ENCODE assay signal across 23 cellular contexts in genomic region chr12:104438134-104438533, GRCh38. TPM values are rescaled to one million over a fixed set of nuclear protein-coding genes. Genes with fewer than 3 reads are reported as not detected.
DNase-seq lines count a peak whose midpoint lies in the region; ATAC-seq, FAIRE-seq and TF ChIP-seq lines count a peak whose summit lies in the region.
"Had no signal": no experiment of that assay in that cellular context is flagged by ENCODE, and none has a peak within 500 bp of the region (broad histone marks: within the 10 kb centered on the region; RNA-seq: fewer than 3 reads in every experiment).

No MANE protein-coding gene starts in this region.

- no peaks in the 10 kb centered on the region for H3K4me1 ChIP-seq in H1 (replicated peaks in 1 of 4; ENCODE audit: control insufficient read depth in 3 of 4, insufficient read depth in 4 of 4, low read length in 3 of 4)

- H3K4ac ChIP-seq in H1 (replicated peaks; ENCODE audit: insufficient read length, low read depth, low read length), result no peak overlapping the region

- no peak overlapping the region for H2BK15ac ChIP-seq in H1 (ENCODE audit: low read length)

- FAIRE-seq in H1 (lab: Jason Lieb, UNC), result no peak
- FAIRE-seq: A204.1, D721Med, GM12891, GM18507 had no signal

- H3K27me3 Mint-ChIP-seq in CD4-positive, alpha-beta T cell, result no peaks in the 10 kb centered on the region
- peaks cover 3% of the 10 kb centered on the region; the same call in 1 of the 2 replicates for H3K27me3 Mint-ChIP-seq in WTC11 (ENCODE audit: low read depth)

- CTCF ChIA-PET in CD4-positive, alpha-beta T cell (lab: Charles Lee), result interaction anchor here (0.6 kb wide), 1 partner anchor 485 kb away, joined by 3 read pairs; no protein-coding TSS in a partner anchor
- CTCF ChIA-PET in WTC11 (lab: Charles Lee), result interaction anchor here (1.4 kb wide), 1 partner anchor 56 kb away, joined by 4 read pairs; no protein-coding TSS in a partner anchor
- CTCF ChIA-PET in H1 (lab: Charles Lee; ENCODE audit: partially characterized antibody), result interaction anchor here (1.7 kb wide), 1 partner anchor 56 kb away, joined by 8 read pairs; no protein-coding TSS in a partner anchor

- TF ChIP-seq POLR2A in H1 (IDR thresholded peaks at IDR 0.05; ENCODE audit: control extremely low read depth in 1 of 2, low read depth in 2 of 2, low read length in 2 of 2), result no peak

- no peak overlapping the region for H3K56ac ChIP-seq in H1 (replicated peaks; ENCODE audit: insufficient read length, low read depth, low read length)

- H2BK5ac ChIP-seq in H1 (ENCODE audit: low read depth, low read length), result no peak overlapping the region

- H3K9ac ChIP-seq in H1 (replicated peaks in 1 of 4; ENCODE audit: extremely low read depth in 1 of 4, low read depth in 3 of 4, low read length in 3 of 4), result no peak overlapping the region
- H3K9ac ChIP-seq: BLaER1 had no signal

- intact Hi-C loops in CD4-positive, alpha-beta T cell (cut with DNase I, micrococcal nuclease), result no loop called here

- no peak overlapping the region for H4K91ac ChIP-seq in H1 (replicated peaks; ENCODE audit: insufficient read length, low read length)

- H3K23ac ChIP-seq in H1 (ENCODE audit: insufficient read length), result no peak overlapping the region

- H3K4me1 Mint-ChIP-seq in CD4-positive, alpha-beta T cell (ENCODE audit: low read depth), result no peaks in the 10 kb centered on the region
- no peaks in the 10 kb centered on the region for H3K4me1 Mint-ChIP-seq in WTC11

- no peak overlapping the region for H4K8ac ChIP-seq in H1 (ENCODE audit: extremely low read depth, insufficient read depth, low read length)

- H4K20me1 ChIP-seq in H1 (replicated peaks in 1 of 2; ENCODE audit: control insufficient read depth in 1 of 2, insufficient read depth in 2 of 2, low read length in 2 of 2), result no peaks in the 10 kb centered on the region
- H4K20me1 ChIP-seq: BLaER1 had no signal

- DNase-seq in CD4-positive, alpha-beta T cell, result no peak
- DNase-seq in WTC11 (ENCODE audit: low spot score), result no peak
- no peak for DNase-seq in H1 (ENCODE audit: low read depth in 1 of 2, low spot score in 2 of 2)
- DNase-seq in activated CD8-positive, alpha-beta memory T cell treated with anti-CD3 and anti-CD28 coated beads, Interleukin-2, amount 50 U/mL, for 4 hours, result no peak
- no peak for DNase-seq in foreskin fibroblast
- no peak for DNase-seq in stimulated activated naive CD4-positive, alpha-beta T cell (lab: John Stamatoyannopoulos, UW)
- DNase-seq: CD4-positive, CD25-positive, alpha-beta regulatory T cell; CD8-positive, alpha-beta memory T cell; DMS 273 treated with DMSO at 0.1 percent for 48 hours; DMS79; EL; GDM1; GOT3; H7; HCEC 1CT had no signal

- POLR2A ChIA-PET in CD4-positive, alpha-beta T cell (lab: Charles Lee), result no interaction called here
- POLR2A ChIA-PET in WTC11 (lab: Charles Lee), result no interaction called here
- POLR2A ChIA-PET in H1 (lab: Charles Lee; ENCODE audit: partially characterized antibody), result no interaction called here

- no peak for TF ChIP-seq CTCF in CD4-positive, alpha-beta T cell (IDR thresholded peaks at IDR 0.05)
- TF ChIP-seq CTCF in WTC11 (IDR thresholded peaks at IDR 0.05) (no peak), H1 (IDR thresholded peaks at IDR 0.05; ENCODE audit: control extremely low read depth in 1 of 3, insufficient read depth in 1 of 3, low read depth in 1 of 3, low read length in 3 of 3) (no peak), foreskin fibroblast (IDR thresholded peaks at IDR 0.05; ENCODE audit: low read depth, low read length) (no peak)

- no peaks in the 10 kb centered on the region for H3K79me1 ChIP-seq in H1 (ENCODE audit: low read depth, low read length)

- no peak overlapping the region for H3K14ac ChIP-seq in H1 (ENCODE audit: insufficient read length)

- no peak overlapping the region for H3K27ac ChIP-seq in CD4-positive, alpha-beta T cell (ENCODE audit: low read depth, low read length)
- no peak overlapping the region for H3K27ac ChIP-seq in H1 (ENCODE audit: low read depth, low read length)
- H3K27ac ChIP-seq: 22Rv1, BLaER1, C4-2B had no signal

- TF ChIP-seq EP300 in H1 (IDR thresholded peaks at IDR 0.05; ENCODE audit: borderline replicate concordance in 1 of 2, low read depth in 2 of 2, low read length in 2 of 2), result no peak

- H3K36me3 Mint-ChIP-seq in CD4-positive, alpha-beta T cell (ENCODE audit: low read depth), result no peaks in the 10 kb centered on the region
- H3K36me3 Mint-ChIP-seq in WTC11, result no peaks in the 10 kb centered on the region
- H3K36me3 Mint-ChIP-seq: CD4-positive, CD25-positive, alpha-beta regulatory T cell had no signal

- no peak overlapping the region for H2BK20ac ChIP-seq in H1 (ENCODE audit: low read length)

- WGBS in H1 (ENCODE audit: extremely low coverage in 1 of 2, insufficient coverage in 1 of 2, insufficient read length in 1 of 2, insufficient replicate concordance in 2 of 2, low coverage in 1 of 2, low lambda C conversion rate in 2 of 2, missing lambda C conversion rate in 1 of 2), 2 experiments, result 76% methylated on average over 3 of the region's 3 CpGs; no CpG with 5 or more reads in 1 of the 2 experiments

- TF ChIP-seq RAD21 in H1 (IDR thresholded peaks at IDR 0.05 in 1 of 2, conservative IDR thresholded peaks at IDR 0.05 in 1 of 2; ENCODE audit: low read depth in 2 of 2, low read length in 2 of 2), result no peak

- no peaks in the 10 kb centered on the region for H3K9me3 ChIP-seq in CD4-positive, alpha-beta T cell (ENCODE audit: control insufficient read depth, low read length)
- no peaks in the 10 kb centered on the region for H3K9me3 ChIP-seq in H1 (ENCODE audit: insufficient read depth in 2 of 2, low read depth in 1 of 2, low read length in 1 of 2)
- H3K9me3 ChIP-seq: BLaER1 had no signal

- H4K5ac ChIP-seq in H1 (ENCODE audit: insufficient read length, low read depth, low read length), result no peak overlapping the region

- H3K4me3 Mint-ChIP-seq in CD4-positive, alpha-beta T cell, result no peak overlapping the region
- no peak overlapping the region for H3K4me3 Mint-ChIP-seq in WTC11
- H3K4me3 Mint-ChIP-seq: B cell; CD8-positive, alpha-beta memory T cell had no signal

- no peaks in the 10 kb centered on the region for H3K27me3 ChIP-seq in CD4-positive, alpha-beta T cell (ENCODE audit: control insufficient read depth, insufficient read depth, low read length)
- H3K27me3 ChIP-seq in H1 (replicated peaks in 1 of 4; ENCODE audit: control insufficient read depth in 3 of 4, extremely low read depth in 1 of 4, insufficient read depth in 3 of 4, low read length in 3 of 4), result 0 out of 7 replicates have a peak, but pooled peaks cover 0 to 2% (median under 1%) of the 10 kb centered on the region in 4 experiments
- H3K27me3 ChIP-seq: BLaER1 had no signal

- H3K23me2 ChIP-seq in H1 (ENCODE audit: low read depth, low read length), result no peaks in the 10 kb centered on the region

- H3K4me3 ChIP-seq in H1 (ENCODE audit: extremely low read depth in 1 of 4, insufficient read depth in 2 of 4, low read depth in 3 of 4, low read length in 4 of 4) (no peak overlapping the region), foreskin fibroblast (ENCODE audit: low read depth in 1 of 2, low read length in 2 of 2) (no peak overlapping the region)
- H3K4me3 ChIP-seq: BLaER1 had no signal

- H3K27ac Mint-ChIP-seq in CD4-positive, alpha-beta T cell, result no peak overlapping the region
- no peak overlapping the region for H3K27ac Mint-ChIP-seq in WTC11
- H3K27ac Mint-ChIP-seq: B cell; CD4-positive, CD25-positive, alpha-beta regulatory T cell had no signal

- 0 out of 2 replicates have a peak overlapping the region, but pooled peaks have one; percentile 14 for H2AFZ ChIP-seq in H1 (ENCODE audit: low read length)

- H3K18ac ChIP-seq in H1 (ENCODE audit: extremely low read depth, low read length), result no peak overlapping the region

- ATAC-seq in CD4-positive, alpha-beta T cell (ENCODE audit: poor library complexity), result peak; percentile 57
- no peak for ATAC-seq in WTC11

- no peaks in the 10 kb centered on the region for H3K9me3 Mint-ChIP-seq in CD4-positive, alpha-beta T cell
- H3K9me3 Mint-ChIP-seq in WTC11, result no peaks in the 10 kb centered on the region
- H3K9me3 Mint-ChIP-seq: CD8-positive, alpha-beta memory T cell had no signal

- no peak overlapping the region for H2BK120ac ChIP-seq in H1 (replicated peaks; ENCODE audit: low read depth, low read length)

- H2BK12ac ChIP-seq in H1 (ENCODE audit: low read depth, low read length), result no peak overlapping the region; the same call in 1 of the 2 replicates

- H2AK5ac ChIP-seq in H1 (ENCODE audit: low read depth, low read length), result no peak overlapping the region

- H3K79me2 ChIP-seq in H1 (ENCODE audit: control insufficient read depth in 1 of 2, insufficient read depth in 2 of 2, low read length in 2 of 2), result no peaks in the 10 kb centered on the region

- no peak overlapping the region for H3K4me2 ChIP-seq in H1 (ENCODE audit: insufficient read depth in 1 of 2, low read depth in 2 of 2, low read length in 2 of 2)
- H3K4me2 ChIP-seq: BLaER1 had no signal

- no peaks in the 10 kb centered on the region for H3K36me3 ChIP-seq in H1 (ENCODE audit: control insufficient read depth in 2 of 4, insufficient read depth in 4 of 4, low read length in 3 of 4)
- H3K36me3 ChIP-seq: BLaER1 had no signal

TF ChIP-seq in WTC11, 78 proteins besides CTCF, POLR2A, EP300 and RAD21 (continues in another document):
- TF ChIP-seq EMX1 (CRISPR knock-in tag; IDR thresholded peaks at IDR 0.05), result no peak

TF ChIP-seq in H1, 55 proteins besides CTCF, POLR2A, EP300 and RAD21 (continues in another document):
- no peak for TF ChIP-seq ZNF274 (IDR thresholded peaks at IDR 0.05; ENCODE audit: borderline replicate concordance, extremely low read depth, low read length)

RNA-seq across cellular contexts. Expression of gene CHST11, which starts 18.6 kb away (rescaled TPM):
- 10 to 100 TPM; 53.4 to 53.6 TPM for total RNA-seq in CD4-positive, alpha-beta T cell
- 20.4 to 24.2 TPM (median 23.2 TPM) in 3 replicates for total RNA-seq in WTC11 (2021)
- total RNA-seq in H1 (2021; fragmentation: NEBNext Ultra II Directional; extraction: Animal tissue kit (Norgen Biotek cat#: 25700)), result 14.4 and 15.5 TPM in 2 replicates
- 20.8 and 22.7 TPM in 2 replicates for polyA plus RNA-seq in H1 (2011; rRNA removed)
- polyA plus RNA-seq in H1 (2011; cell fraction: cytosol; rRNA removed), result 22.9 TPM
- 22.8 TPM for polyA plus RNA-seq in H1 (2011; cell fraction: nucleus; rRNA removed)
- 9.2 to 10.4 TPM (median 10.0 TPM) in 4 replicates for polyA plus RNA-seq in H1 (2012, experiment 1 of 2)
- 3.5 TPM for polyA plus RNA-seq in H1 (2012, experiment 2 of 2)
- 8.5 TPM for polyA plus RNA-seq in H1 (2013, experiment 1 of 2)
- polyA plus RNA-seq in H1 (2013, experiment 2 of 2), result 9.3 TPM
- polyA minus RNA-seq in H1 (2011; rRNA and poly(A)+ RNA removed), result 8.6 and 8.9 TPM in 2 replicates
- polyA minus RNA-seq in H1 (2011; cell fraction: cytosol; rRNA and poly(A)+ RNA removed), result 11.2 TPM
- polyA minus RNA-seq in H1 (2011; cell fraction: nucleus; rRNA and poly(A)+ RNA removed), result 19.0 TPM
